Comparison of ENCODE assay signal across 1 cellular context in the genomic region with DNA sequence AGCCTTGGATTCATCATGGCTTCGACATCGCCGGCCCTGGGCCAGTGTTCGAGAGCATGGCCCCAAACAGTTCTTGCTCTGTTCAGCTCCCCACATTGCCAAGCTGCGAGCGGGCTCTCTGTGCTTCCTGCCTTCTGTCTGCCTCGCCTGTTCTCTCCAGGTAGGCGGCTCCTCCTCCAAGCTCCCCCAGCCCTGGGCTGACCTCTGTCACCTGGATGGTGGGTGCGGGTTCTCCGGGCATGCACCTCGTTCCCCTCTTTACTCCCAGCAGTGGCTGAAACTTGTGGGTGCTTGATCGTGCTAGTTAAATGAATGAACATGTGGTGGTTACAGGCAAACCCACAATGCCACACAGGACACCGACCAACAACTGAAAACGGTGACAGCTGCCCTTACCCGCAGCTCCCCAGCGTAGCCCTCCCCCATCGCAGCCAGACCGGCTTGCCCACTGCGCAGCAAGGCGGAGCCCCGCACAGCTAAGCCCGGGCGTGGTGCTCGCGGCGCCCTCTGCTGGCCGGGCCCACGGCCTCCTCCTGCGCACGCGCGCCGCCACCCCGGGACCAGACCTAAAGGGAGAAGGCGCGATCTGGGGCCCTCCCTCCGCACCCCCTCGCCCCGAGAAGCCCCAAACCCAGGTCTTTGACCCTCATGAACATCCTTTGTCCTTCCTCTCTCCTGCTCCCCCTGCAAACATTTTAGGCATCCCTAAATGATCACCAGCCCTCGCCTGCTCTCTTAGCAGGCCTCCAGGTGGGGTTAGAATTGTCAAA.
A peak's percentile ranks its signal among the peaks of the same experiment; 100 is the strongest.
TF ChIP-seq lines count a peak whose summit lies in the region.

No MANE protein-coding gene starts in this region.

TF ChIP-seq in GM12878, 131 proteins besides CTCF, POLR2A, EP300 and RAD21 (continued from another document and continues in another):
- TF ChIP-seq, protein P1, sequence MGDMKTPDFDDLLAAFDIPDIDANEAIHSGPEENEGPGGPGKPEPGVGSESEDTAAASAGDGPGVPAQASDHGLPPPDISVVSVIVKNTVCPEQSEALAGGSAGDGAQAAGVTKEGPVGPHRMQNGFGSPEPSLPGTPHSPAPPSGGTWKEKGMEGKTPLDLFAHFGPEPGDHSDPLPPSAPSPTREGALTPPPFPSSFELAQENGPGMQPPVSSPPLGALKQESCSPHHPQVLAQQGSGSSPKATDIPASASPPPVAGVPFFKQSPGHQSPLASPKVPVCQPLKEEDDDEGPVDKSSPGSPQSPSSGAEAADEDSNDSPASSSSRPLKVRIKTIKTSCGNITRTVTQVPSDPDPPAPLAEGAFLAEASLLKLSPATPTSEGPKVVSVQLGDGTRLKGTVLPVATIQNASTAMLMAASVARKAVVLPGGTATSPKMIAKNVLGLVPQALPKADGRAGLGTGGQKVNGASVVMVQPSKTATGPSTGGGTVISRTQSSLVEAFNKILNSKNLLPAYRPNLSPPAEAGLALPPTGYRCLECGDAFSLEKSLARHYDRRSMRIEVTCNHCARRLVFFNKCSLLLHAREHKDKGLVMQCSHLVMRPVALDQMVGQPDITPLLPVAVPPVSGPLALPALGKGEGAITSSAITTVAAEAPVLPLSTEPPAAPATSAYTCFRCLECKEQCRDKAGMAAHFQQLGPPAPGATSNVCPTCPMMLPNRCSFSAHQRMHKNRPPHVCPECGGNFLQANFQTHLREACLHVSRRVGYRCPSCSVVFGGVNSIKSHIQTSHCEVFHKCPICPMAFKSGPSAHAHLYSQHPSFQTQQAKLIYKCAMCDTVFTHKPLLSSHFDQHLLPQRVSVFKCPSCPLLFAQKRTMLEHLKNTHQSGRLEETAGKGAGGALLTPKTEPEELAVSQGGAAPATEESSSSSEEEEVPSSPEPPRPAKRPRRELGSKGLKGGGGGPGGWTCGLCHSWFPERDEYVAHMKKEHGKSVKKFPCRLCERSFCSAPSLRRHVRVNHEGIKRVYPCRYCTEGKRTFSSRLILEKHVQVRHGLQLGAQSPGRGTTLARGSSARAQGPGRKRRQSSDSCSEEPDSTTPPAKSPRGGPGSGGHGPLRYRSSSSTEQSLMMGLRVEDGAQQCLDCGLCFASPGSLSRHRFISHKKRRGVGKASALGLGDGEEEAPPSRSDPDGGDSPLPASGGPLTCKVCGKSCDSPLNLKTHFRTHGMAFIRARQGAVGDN (IDR thresholded peaks at IDR 0.05): peak; percentile 91
- TF ChIP-seq TCF7 (IDR thresholded peaks at IDR 0.05; ENCODE audit: borderline replicate concordance) (no peak), TCF12 (IDR thresholded peaks at IDR 0.05; ENCODE audit: low read depth, low read length) (peak; percentile 84; the same call in 1 of the 2 replicates), ZNF24 (IDR thresholded peaks at IDR 0.05) (no peak), RCOR1 (conservative IDR thresholded peaks at IDR 0.05; ENCODE audit: low read depth, low read length) (no peak), SPI1 (IDR thresholded peaks at IDR 0.05; ENCODE audit: borderline replicate concordance, insufficient read depth, low read depth, low read length) (peak; percentile 7; the same call in 1 of the 2 replicates), TAF1 (IDR thresholded peaks at IDR 0.05; ENCODE audit: borderline replicate concordance, low read depth, low read length) (no peak), CREM (IDR thresholded peaks at IDR 0.05; ENCODE audit: low read depth) (no peak), RFX5 (IDR thresholded peaks at IDR 0.05; ENCODE audit: low read depth, low read length) (no peak), TBL1XR1 (IDR thresholded peaks at IDR 0.05; ENCODE audit: low read depth, low read length) (0 out of 2 replicates have a peak, but pooled peaks have one; percentile 22), POU2F2 (IDR thresholded peaks at IDR 0.05; ENCODE audit: borderline replicate concordance, low read depth, low read length) (no peak), KDM1A (IDR thresholded peaks at IDR 0.05; ENCODE audit: borderline replicate concordance) (no peak), POLR2AphosphoS2 (IDR thresholded peaks at IDR 0.05; ENCODE audit: low read depth, low read length) (no peak; the same call in 1 of the 2 replicates), SMAD5 (IDR thresholded peaks at IDR 0.05; ENCODE audit: low read depth) (no peak)
- TF ChIP-seq, protein P2, sequence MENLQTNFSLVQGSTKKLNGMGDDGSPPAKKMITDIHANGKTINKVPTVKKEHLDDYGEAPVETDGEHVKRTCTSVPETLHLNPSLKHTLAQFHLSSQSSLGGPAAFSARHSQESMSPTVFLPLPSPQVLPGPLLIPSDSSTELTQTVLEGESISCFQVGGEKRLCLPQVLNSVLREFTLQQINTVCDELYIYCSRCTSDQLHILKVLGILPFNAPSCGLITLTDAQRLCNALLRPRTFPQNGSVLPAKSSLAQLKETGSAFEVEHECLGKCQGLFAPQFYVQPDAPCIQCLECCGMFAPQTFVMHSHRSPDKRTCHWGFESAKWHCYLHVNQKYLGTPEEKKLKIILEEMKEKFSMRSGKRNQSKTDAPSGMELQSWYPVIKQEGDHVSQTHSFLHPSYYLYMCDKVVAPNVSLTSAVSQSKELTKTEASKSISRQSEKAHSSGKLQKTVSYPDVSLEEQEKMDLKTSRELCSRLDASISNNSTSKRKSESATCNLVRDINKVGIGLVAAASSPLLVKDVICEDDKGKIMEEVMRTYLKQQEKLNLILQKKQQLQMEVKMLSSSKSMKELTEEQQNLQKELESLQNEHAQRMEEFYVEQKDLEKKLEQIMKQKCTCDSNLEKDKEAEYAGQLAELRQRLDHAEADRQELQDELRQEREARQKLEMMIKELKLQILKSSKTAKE (IDR thresholded peaks at IDR 0.05; ENCODE audit: low read depth, poor library complexity, severe bottlenecking): no peak
- TF ChIP-seq, protein P3, sequence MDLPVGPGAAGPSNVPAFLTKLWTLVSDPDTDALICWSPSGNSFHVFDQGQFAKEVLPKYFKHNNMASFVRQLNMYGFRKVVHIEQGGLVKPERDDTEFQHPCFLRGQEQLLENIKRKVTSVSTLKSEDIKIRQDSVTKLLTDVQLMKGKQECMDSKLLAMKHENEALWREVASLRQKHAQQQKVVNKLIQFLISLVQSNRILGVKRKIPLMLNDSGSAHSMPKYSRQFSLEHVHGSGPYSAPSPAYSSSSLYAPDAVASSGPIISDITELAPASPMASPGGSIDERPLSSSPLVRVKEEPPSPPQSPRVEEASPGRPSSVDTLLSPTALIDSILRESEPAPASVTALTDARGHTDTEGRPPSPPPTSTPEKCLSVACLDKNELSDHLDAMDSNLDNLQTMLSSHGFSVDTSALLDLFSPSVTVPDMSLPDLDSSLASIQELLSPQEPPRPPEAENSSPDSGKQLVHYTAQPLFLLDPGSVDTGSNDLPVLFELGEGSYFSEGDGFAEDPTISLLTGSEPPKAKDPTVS (IDR thresholded peaks at IDR 0.05; ENCODE audit: low read depth, low read length): no peak
- TF ChIP-seq, protein P4, sequence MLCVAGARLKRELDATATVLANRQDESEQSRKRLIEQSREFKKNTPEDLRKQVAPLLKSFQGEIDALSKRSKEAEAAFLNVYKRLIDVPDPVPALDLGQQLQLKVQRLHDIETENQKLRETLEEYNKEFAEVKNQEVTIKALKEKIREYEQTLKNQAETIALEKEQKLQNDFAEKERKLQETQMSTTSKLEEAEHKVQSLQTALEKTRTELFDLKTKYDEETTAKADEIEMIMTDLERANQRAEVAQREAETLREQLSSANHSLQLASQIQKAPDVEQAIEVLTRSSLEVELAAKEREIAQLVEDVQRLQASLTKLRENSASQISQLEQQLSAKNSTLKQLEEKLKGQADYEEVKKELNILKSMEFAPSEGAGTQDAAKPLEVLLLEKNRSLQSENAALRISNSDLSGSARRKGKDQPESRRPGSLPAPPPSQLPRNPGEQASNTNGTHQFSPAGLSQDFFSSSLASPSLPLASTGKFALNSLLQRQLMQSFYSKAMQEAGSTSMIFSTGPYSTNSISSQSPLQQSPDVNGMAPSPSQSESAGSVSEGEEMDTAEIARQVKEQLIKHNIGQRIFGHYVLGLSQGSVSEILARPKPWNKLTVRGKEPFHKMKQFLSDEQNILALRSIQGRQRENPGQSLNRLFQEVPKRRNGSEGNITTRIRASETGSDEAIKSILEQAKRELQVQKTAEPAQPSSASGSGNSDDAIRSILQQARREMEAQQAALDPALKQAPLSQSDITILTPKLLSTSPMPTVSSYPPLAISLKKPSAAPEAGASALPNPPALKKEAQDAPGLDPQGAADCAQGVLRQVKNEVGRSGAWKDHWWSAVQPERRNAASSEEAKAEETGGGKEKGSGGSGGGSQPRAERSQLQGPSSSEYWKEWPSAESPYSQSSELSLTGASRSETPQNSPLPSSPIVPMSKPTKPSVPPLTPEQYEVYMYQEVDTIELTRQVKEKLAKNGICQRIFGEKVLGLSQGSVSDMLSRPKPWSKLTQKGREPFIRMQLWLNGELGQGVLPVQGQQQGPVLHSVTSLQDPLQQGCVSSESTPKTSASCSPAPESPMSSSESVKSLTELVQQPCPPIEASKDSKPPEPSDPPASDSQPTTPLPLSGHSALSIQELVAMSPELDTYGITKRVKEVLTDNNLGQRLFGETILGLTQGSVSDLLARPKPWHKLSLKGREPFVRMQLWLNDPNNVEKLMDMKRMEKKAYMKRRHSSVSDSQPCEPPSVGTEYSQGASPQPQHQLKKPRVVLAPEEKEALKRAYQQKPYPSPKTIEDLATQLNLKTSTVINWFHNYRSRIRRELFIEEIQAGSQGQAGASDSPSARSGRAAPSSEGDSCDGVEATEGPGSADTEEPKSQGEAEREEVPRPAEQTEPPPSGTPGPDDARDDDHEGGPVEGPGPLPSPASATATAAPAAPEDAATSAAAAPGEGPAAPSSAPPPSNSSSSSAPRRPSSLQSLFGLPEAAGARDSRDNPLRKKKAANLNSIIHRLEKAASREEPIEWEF (IDR thresholded peaks at IDR 0.05; ENCODE audit: insufficient replicate concordance, low read depth, low read length): no peak
- TF ChIP-seq, protein P5, sequence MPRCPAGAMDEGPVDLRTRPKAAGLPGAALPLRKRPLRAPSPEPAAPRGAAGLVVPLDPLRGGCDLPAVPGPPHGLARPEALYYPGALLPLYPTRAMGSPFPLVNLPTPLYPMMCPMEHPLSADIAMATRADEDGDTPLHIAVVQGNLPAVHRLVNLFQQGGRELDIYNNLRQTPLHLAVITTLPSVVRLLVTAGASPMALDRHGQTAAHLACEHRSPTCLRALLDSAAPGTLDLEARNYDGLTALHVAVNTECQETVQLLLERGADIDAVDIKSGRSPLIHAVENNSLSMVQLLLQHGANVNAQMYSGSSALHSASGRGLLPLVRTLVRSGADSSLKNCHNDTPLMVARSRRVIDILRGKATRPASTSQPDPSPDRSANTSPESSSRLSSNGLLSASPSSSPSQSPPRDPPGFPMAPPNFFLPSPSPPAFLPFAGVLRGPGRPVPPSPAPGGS (IDR thresholded peaks at IDR 0.05; ENCODE audit: borderline replicate concordance, insufficient read depth, low read depth, low read length, poor library complexity, severe bottlenecking): no peak
- TF ChIP-seq, protein P6, sequence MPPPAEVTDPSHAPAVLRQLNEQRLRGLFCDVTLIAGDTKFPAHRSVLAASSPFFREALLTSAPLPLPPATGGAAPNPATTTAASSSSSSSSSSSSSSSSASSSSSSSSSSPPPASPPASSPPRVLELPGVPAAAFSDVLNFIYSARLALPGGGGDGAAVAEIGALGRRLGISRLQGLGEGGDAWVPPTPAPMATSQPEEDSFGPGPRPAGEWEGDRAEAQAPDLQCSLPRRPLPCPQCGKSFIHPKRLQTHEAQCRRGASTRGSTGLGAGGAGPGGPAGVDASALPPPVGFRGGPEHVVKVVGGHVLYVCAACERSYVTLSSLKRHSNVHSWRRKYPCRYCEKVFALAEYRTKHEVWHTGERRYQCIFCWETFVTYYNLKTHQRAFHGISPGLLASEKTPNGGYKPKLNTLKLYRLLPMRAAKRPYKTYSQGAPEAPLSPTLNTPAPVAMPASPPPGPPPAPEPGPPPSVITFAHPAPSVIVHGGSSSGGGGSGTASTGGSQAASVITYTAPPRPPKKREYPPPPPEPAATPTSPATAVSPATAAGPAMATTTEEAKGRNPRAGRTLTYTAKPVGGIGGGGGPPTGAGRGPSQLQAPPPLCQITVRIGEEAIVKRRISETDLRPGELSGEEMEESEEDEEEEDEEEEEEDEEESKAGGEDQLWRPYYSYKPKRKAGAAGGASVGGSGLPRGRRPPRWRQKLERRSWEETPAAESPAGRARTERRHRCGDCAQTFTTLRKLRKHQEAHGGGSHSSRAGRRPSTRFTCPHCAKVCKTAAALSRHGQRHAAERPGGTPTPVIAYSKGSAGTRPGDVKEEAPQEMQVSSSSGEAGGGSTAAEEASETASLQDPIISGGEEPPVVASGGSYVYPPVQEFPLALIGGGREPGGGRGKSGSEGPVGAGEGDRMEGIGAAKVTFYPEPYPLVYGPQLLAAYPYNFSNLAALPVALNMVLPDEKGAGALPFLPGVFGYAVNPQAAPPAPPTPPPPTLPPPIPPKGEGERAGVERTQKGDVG (CRISPR knock-in tag; IDR thresholded peaks at IDR 0.05): no peak
- TF ChIP-seq, protein P7, sequence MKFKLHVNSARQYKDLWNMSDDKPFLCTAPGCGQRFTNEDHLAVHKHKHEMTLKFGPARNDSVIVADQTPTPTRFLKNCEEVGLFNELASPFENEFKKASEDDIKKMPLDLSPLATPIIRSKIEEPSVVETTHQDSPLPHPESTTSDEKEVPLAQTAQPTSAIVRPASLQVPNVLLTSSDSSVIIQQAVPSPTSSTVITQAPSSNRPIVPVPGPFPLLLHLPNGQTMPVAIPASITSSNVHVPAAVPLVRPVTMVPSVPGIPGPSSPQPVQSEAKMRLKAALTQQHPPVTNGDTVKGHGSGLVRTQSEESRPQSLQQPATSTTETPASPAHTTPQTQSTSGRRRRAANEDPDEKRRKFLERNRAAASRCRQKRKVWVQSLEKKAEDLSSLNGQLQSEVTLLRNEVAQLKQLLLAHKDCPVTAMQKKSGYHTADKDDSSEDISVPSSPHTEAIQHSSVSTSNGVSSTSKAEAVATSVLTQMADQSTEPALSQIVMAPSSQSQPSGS (IDR thresholded peaks at IDR 0.05; ENCODE audit: low read length): no peak
- TF ChIP-seq, protein P8, sequence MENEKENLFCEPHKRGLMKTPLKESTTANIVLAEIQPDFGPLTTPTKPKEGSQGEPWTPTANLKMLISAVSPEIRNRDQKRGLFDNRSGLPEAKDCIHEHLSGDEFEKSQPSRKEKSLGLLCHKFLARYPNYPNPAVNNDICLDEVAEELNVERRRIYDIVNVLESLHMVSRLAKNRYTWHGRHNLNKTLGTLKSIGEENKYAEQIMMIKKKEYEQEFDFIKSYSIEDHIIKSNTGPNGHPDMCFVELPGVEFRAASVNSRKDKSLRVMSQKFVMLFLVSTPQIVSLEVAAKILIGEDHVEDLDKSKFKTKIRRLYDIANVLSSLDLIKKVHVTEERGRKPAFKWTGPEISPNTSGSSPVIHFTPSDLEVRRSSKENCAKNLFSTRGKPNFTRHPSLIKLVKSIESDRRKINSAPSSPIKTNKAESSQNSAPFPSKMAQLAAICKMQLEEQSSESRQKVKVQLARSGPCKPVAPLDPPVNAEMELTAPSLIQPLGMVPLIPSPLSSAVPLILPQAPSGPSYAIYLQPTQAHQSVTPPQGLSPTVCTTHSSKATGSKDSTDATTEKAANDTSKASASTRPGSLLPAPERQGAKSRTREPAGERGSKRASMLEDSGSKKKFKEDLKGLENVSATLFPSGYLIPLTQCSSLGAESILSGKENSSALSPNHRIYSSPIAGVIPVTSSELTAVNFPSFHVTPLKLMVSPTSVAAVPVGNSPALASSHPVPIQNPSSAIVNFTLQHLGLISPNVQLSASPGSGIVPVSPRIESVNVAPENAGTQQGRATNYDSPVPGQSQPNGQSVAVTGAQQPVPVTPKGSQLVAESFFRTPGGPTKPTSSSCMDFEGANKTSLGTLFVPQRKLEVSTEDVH (IDR thresholded peaks at IDR 0.05; ENCODE audit: low read depth, partially characterized antibody): no peak
